18 cellular contexts compared by ENCODE assay signal in the genomic region with DNA sequence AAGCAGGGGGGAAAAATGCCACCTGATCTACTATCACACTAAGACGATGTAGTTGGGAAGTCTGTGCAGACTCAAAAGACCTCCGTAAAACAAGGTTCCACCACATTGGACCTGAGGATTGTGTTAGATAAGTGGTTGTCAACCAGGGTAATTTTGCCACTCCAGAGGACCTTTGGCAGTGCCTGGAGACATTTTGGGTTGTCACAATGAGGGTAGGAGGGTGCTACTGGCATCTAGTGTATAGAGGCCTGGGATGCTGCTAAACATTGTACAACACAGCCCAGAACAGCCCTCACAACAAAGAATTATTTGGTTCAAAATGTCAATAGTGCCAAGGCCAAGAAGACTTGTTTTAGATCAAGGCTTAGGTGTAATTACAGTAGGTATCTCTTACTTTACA. TPM values are rescaled to one million over a fixed set of nuclear protein-coding genes. Genes with fewer than 3 reads are reported as not detected.
DNase-seq lines count a peak whose midpoint lies in the region; ATAC-seq, FAIRE-seq and TF ChIP-seq lines count a peak whose summit lies in the region.
"Had no signal": no experiment of that assay in that cellular context is flagged by ENCODE, and none has a peak within 500 bp of the region (broad histone marks: within the 10 kb centered on the region; RNA-seq: fewer than 3 reads in every experiment).

No MANE protein-coding gene starts in this region.

- H3K4me3 ChIP-seq in CD4-positive, CD25-positive, alpha-beta regulatory T cell (ENCODE audit: low read depth, low read length) = peak overlapping the region; percentile 71
- no peak overlapping the region for H3K4me3 ChIP-seq in stomach
- no peak overlapping the region for H3K4me3 ChIP-seq in thyroid gland (replicated peaks in 1 of 3)

- peak; percentile 57 for FAIRE-seq in GM12891 (lab: Jason Lieb, UNC)

- DNase-seq in CD4-positive, CD25-positive, alpha-beta regulatory T cell = no peak
- no peak for DNase-seq in GM12891 (ENCODE audit: insufficient read length, low spot score)
- no peak for DNase-seq in activated CD4-positive, alpha-beta memory T cell treated with anti-CD3 and anti-CD28 coated beads, Interleukin-2, amount 10 ng/mL, durations not matched to agents 7 days and 5 days
- DNase-seq in immature natural killer cell = no peak
- DNase-seq in NCI-H510A treated with DMSO at 0.1 percent for 48 hours (lab: John Stamatoyannopoulos, UW) = no peak
- DNase-seq in stomach = no peak
- no peak for DNase-seq in thyroid gland
- DNase-seq: effector CD8-positive, alpha-beta T cell; GOT3; SHP77; stimulated activated CD4-positive, alpha-beta T cell treated with anti-CD3 and anti-CD28 coated beads, Interleukin-15, amount 100 ng/mL, for 24 hours; T1000 had no signal

- peak overlapping the region; percentile 83 to 88 (median 84) for H3K27ac Mint-ChIP-seq in CD4-positive, CD25-positive, alpha-beta regulatory T cell
- peak overlapping the region; percentile 95 for H3K27ac Mint-ChIP-seq in activated CD4-positive, alpha-beta memory T cell treated with anti-CD3 and anti-CD28 coated beads, Interleukin-2, amount 10 ng/mL, durations not matched to agents 7 days and 5 days
- peak overlapping the region; percentile 85 to 93 (median 88) for H3K27ac Mint-ChIP-seq in immature natural killer cell
- H3K27ac Mint-ChIP-seq: nephron had no signal

- TF ChIP-seq POLR2A in GM12891 (IDR thresholded peaks at IDR 0.05; ENCODE audit: low read depth, low read length) (no peak), stomach (IDR thresholded peaks at IDR 0.05) (no peak), thyroid gland (IDR thresholded peaks at IDR 0.05) (no peak)

- intact Hi-C loops in stomach (cut with DNase I; ENCODE audit: low total_unique reads) = no loop called here
- intact Hi-C loops in thyroid gland (cut with DNase I) = no loop called here

- no peaks in the 10 kb centered on the region for H3K27me3 Mint-ChIP-seq in CD4-positive, CD25-positive, alpha-beta regulatory T cell
- no peaks in the 10 kb centered on the region for H3K27me3 Mint-ChIP-seq in activated CD4-positive, alpha-beta memory T cell treated with anti-CD3 and anti-CD28 coated beads, Interleukin-2, amount 10 ng/mL, durations not matched to agents 7 days and 5 days
- H3K27me3 Mint-ChIP-seq in immature natural killer cell (ENCODE audit: low read depth in 3 of 3) = no peaks in the 10 kb centered on the region

- peaks cover 26 to 51% (median 45%) of the 10 kb centered on the region in 4 donors for H3K4me1 Mint-ChIP-seq in CD4-positive, CD25-positive, alpha-beta regulatory T cell
- peaks cover 95% of the 10 kb centered on the region for H3K4me1 Mint-ChIP-seq in activated CD4-positive, alpha-beta memory T cell treated with anti-CD3 and anti-CD28 coated beads, Interleukin-2, amount 10 ng/mL, durations not matched to agents 7 days and 5 days
- H3K4me1 Mint-ChIP-seq in immature natural killer cell = peaks cover 49 to 71% of the 10 kb centered on the region in 2 donors
- H3K4me1 Mint-ChIP-seq: nephron had no signal

- no peaks in the 10 kb centered on the region for H3K9me3 Mint-ChIP-seq in CD4-positive, CD25-positive, alpha-beta regulatory T cell
- H3K9me3 Mint-ChIP-seq in activated CD4-positive, alpha-beta memory T cell treated with anti-CD3 and anti-CD28 coated beads, Interleukin-2, amount 10 ng/mL, durations not matched to agents 7 days and 5 days = peaks cover 4% of the 10 kb centered on the region
- no peaks in the 10 kb centered on the region for H3K9me3 Mint-ChIP-seq in immature natural killer cell
- H3K9me3 Mint-ChIP-seq: nephron had no signal

- ATAC-seq in CD4-positive, CD25-positive, alpha-beta regulatory T cell (ENCODE audit: low read depth in 2 of 2) = no peak
- no peak for ATAC-seq in GM21367 (IDR thresholded peaks at IDR 0.05; ENCODE audit: unreplicated experiment)

- POLR2A ChIA-PET in activated CD4-positive, alpha-beta memory T cell treated with anti-CD3 and anti-CD28 coated beads, Interleukin-2, amount 10 ng/mL, durations not matched to agents 7 days and 5 days (lab: Charles Lee) = interaction anchor here (1.0 to 2.4 kb wide), 9 partner anchors 8 to 370 kb away, joined by 3 to 45 read pairs (median 9); partner anchors contain the start of genes CD96 and ZBED2

- peaks cover 34% of the 10 kb centered on the region for H3K36me3 ChIP-seq in CD4-positive, CD25-positive, alpha-beta regulatory T cell (ENCODE audit: control insufficient read depth, insufficient read depth, low read length)
- H3K36me3 ChIP-seq in stomach (no peaks in the 10 kb centered on the region), thyroid gland (no peaks in the 10 kb centered on the region)

- peaks cover 29% of the 10 kb centered on the region for H3K4me1 ChIP-seq in CD4-positive, CD25-positive, alpha-beta regulatory T cell (ENCODE audit: control insufficient read depth, insufficient read depth, low read length, poor library complexity, severe bottlenecking)
- H3K4me1 ChIP-seq in stomach (no peaks in the 10 kb centered on the region), thyroid gland (peaks cover 0 to 2% of the 10 kb centered on the region in 2 donors)

- no peaks in the 10 kb centered on the region for H3K9me3 ChIP-seq in CD4-positive, CD25-positive, alpha-beta regulatory T cell (ENCODE audit: control insufficient read depth in 2 of 2, low read length in 2 of 2)
- H3K9me3 ChIP-seq in stomach = no peaks in the 10 kb centered on the region
- H3K9me3 ChIP-seq in thyroid gland = no peaks in the 10 kb centered on the region

- CTCF ChIA-PET in activated CD4-positive, alpha-beta memory T cell treated with anti-CD3 and anti-CD28 coated beads, Interleukin-2, amount 10 ng/mL, durations not matched to agents 7 days and 5 days (lab: Charles Lee) = interaction anchor here (1.1 to 2.2 kb wide), 5 partner anchors 15 to 81 kb away, joined by 3 to 7 read pairs (median 6); partner anchors contain the start of gene ZBED2

- TF ChIP-seq CTCF in stomach (IDR thresholded peaks at IDR 0.05) (no peak), thyroid gland (IDR thresholded peaks at IDR 0.05) (no peak)

- H3K27me3 ChIP-seq in CD4-positive, CD25-positive, alpha-beta regulatory T cell (ENCODE audit: control insufficient read depth, insufficient read depth, low read length) = no peaks in the 10 kb centered on the region
- H3K27me3 ChIP-seq in stomach (no peaks in the 10 kb centered on the region), thyroid gland (no peaks in the 10 kb centered on the region)

- H3K36me3 Mint-ChIP-seq in CD4-positive, CD25-positive, alpha-beta regulatory T cell = peaks cover 43% of the 10 kb centered on the region
- H3K36me3 Mint-ChIP-seq in activated CD4-positive, alpha-beta memory T cell treated with anti-CD3 and anti-CD28 coated beads, Interleukin-2, amount 10 ng/mL, durations not matched to agents 7 days and 5 days (ENCODE audit: low read depth) = peaks cover 90% of the 10 kb centered on the region
- peaks cover 19 to 52% (median 36%) of the 10 kb centered on the region in 3 donors for H3K36me3 Mint-ChIP-seq in immature natural killer cell

- WGBS in stomach, 5 donors = 86 to 90% (median 87%) methylated on average over 2 of the region's 2 CpGs
- WGBS in thyroid gland, 2 donors = 58 to 59% methylated on average over 2 of the region's 2 CpGs

- TF ChIP-seq EP300 in stomach (IDR thresholded peaks at IDR 0.05) = no peak

- peak overlapping the region; percentile 70 for H3K27ac ChIP-seq in CD4-positive, CD25-positive, alpha-beta regulatory T cell (ENCODE audit: insufficient read depth, low read length, poor library complexity, severe bottlenecking)
- peak overlapping the region in 2 of 5 donors; percentile 2 to 6 for H3K27ac ChIP-seq in stomach
- no peak overlapping the region for H3K27ac ChIP-seq in thyroid gland
- H3K27ac ChIP-seq: C4-2B had no signal

- peak overlapping the region in 1 of 4 donors; percentile 57 for H3K4me3 Mint-ChIP-seq in CD4-positive, CD25-positive, alpha-beta regulatory T cell
- no peak overlapping the region for H3K4me3 Mint-ChIP-seq in activated CD4-positive, alpha-beta memory T cell treated with anti-CD3 and anti-CD28 coated beads, Interleukin-2, amount 10 ng/mL, durations not matched to agents 7 days and 5 days
- H3K4me3 Mint-ChIP-seq in immature natural killer cell = peak overlapping the region; percentile 43 to 77 (median 66)
- H3K4me3 Mint-ChIP-seq: nephron had no signal

TF ChIP-seq in GM12891, 5 proteins besides CTCF, POLR2A, EP300 and RAD21:
- TF ChIP-seq POU2F2 (IDR thresholded peaks at IDR 0.05; ENCODE audit: low read depth, low read length) = no peak
- TF ChIP-seq SPI1 (IDR thresholded peaks at IDR 0.05; ENCODE audit: low read depth, low read length) = no peak
- TF ChIP-seq POLR2AphosphoS5 (IDR thresholded peaks at IDR 0.05; ENCODE audit: low read depth, low read length) = no peak
- TF ChIP-seq TAF1 (IDR thresholded peaks at IDR 0.05; ENCODE audit: low read depth, low read length) = no peak
- TF ChIP-seq PAX5 (IDR thresholded peaks at IDR 0.05; ENCODE audit: insufficient read depth, low read length, severe bottlenecking) = no peak

RNA-seq across cellular contexts. Expression of gene ZBED2, which starts 14.6 kb away (rescaled TPM):
- total RNA-seq in CD4-positive, CD25-positive, alpha-beta regulatory T cell = 0.27 TPM
- polyA plus RNA-seq in CD4-positive, CD25-positive, alpha-beta regulatory T cell = under 1 TPM in 3 of 4 donors, not detected in 1; 0.15 to 1.00 (median 0.80) TPM
- 0.77 TPM for polyA plus RNA-seq in GM12891 (2012; ENCODE audit: low read depth, missing spikeins)
- 10 to 100 TPM; 36.6 to 38.7 TPM for total RNA-seq in activated CD4-positive, alpha-beta memory T cell treated with anti-CD3 and anti-CD28 coated beads, Interleukin-2, amount 10 ng/mL, durations not matched to agents 7 days and 5 days
- polyA plus RNA-seq in immature natural killer cell (under 1 TPM in 1 of 3 donors, not detected in 2; 0.50 TPM), stomach (1 to 10 TPM in 1 of 3 donors, not detected in 2; 1.5 TPM)
- total RNA-seq in stomach (not detected), thyroid gland (100 to 1,000 TPM in 2 of 4 donors, 10 to 100 TPM in 2; 31.1 to 163 (median 88.9) TPM)
- total RNA-seq: cardiac septum, pulmonary artery endothelial cell, temporal lobe had no signal

Comparison
In these comparisons a context has a peak if more than half of its experiments do, and no peak if none do; other contexts are left out.
1. RNA of gene ZBED2, which starts 14.6 kb away (total RNA-seq): 31.1 to 163 TPM in thyroid gland and 36.6 to 38.7 TPM in activated CD4-positive, alpha-beta memory T cell treated with anti-CD3 and anti-CD28 coated beads, Interleukin-2, amount 10 ng/mL, durations not matched to agents 7 days and 5 days; 0.27 TPM in CD4-positive, CD25-positive, alpha-beta regulatory T cell (single experiment) and not detected in stomach; every median in the first group is over 10 times any median in the second.
2. Peak in every context shown above with its lines, with median percentiles within 50 percentile points of each other: H3K27ac Mint-ChIP-seq.